ENCODE assay signal across 28 cellular contexts in the genomic region with DNA sequence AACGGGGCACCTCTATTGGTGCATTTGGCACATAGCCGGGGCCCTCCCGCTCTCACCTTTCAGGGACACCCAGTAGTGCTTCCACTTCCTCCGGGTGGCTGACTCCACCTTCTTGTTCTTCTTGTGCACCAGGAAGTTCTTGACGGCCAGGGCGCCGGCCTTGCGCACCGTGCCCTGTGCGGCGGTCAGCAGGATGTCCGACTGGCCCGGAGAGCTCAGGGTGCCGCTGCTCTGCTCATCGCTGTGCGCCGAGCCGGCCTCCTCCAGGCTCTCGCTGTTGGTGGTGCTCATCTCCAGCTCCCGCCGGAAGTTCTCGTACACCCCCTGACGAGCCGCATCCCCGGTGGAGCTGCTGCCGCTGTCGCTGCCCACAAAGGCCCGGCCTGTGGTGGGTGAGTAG.
"Had no signal": no experiment of that assay in that cellular context is flagged by ENCODE, and none has a peak within 500 bp of the region (broad histone marks: within the 10 kb centered on the region; RNA-seq: fewer than 3 reads in every experiment).

No MANE protein-coding gene starts in this region.

- H3K27me3 Mint-ChIP-seq: naive B cell; naive thymus-derived CD8-positive, alpha-beta T cell; natural killer cell treated with Interleukin-12 subunit alpha and Interleukin-12 subunit beta and Interleukin-15 and Interleukin-18, amount 100 ng/mL, for 72 hours; stimulated activated memory B cell treated with anti-CD40 and anti-IgM and Interleukin-4, amounts not matched to agents 10 μg/mL and 1 μg/mL and 100 μg/mL, for 72 hours; stimulated activated naive CD8-positive, alpha-beta T cell treated with anti-CD3 and anti-CD28 coated beads, Interleukin-15, amount 100 ng/mL, for 72 hours; type B pancreatic cell had no signal

- H3K27ac ChIP-seq: neutrophil, pancreas, prostate gland, right atrium auricular region, right lobe of liver, sigmoid colon, suprapubic skin, testis, tibial artery, transverse colon, upper lobe of right lung, uterus had no signal

- H3K9me3 Mint-ChIP-seq: natural killer cell treated with Interleukin-12 subunit alpha and Interleukin-12 subunit beta and Interleukin-15 and Interleukin-18, amount 100 ng/mL, for 72 hours; nephron progenitor cell; neural crest cell; stimulated activated memory B cell treated with anti-CD40 and anti-IgM and Interleukin-4, amounts not matched to agents 10 μg/mL and 1 μg/mL and 100 μg/mL, for 72 hours; stimulated activated naive CD8-positive, alpha-beta T cell treated with anti-CD3 and anti-CD28 coated beads, Interleukin-15, amount 100 ng/mL, for 72 hours; type B pancreatic cell had no signal

- H3K4me3 Mint-ChIP-seq: naive B cell; naive thymus-derived CD8-positive, alpha-beta T cell; natural killer cell treated with Interleukin-12 subunit alpha and Interleukin-12 subunit beta and Interleukin-15 and Interleukin-18, amount 100 ng/mL, for 72 hours; nephron progenitor cell; neural crest cell; stimulated activated memory B cell treated with anti-CD40 and anti-IgM and Interleukin-4, amounts not matched to agents 10 μg/mL and 1 μg/mL and 100 μg/mL, for 72 hours; stimulated activated naive CD8-positive, alpha-beta T cell treated with anti-CD3 and anti-CD28 coated beads, Interleukin-15, amount 100 ng/mL, for 72 hours; type B pancreatic cell had no signal

- FAIRE-seq: pancreas, small intestine had no signal

- H3K4me1 ChIP-seq: pancreas, prostate gland, right atrium auricular region, right lobe of liver, sigmoid colon, suprapubic skin, tibial artery, transverse colon, upper lobe of right lung, uterus had no signal

- H3K4me1 Mint-ChIP-seq: naive B cell; stimulated activated memory B cell treated with anti-CD40 and anti-IgM and Interleukin-4, amounts not matched to agents 10 μg/mL and 1 μg/mL and 100 μg/mL, for 72 hours; stimulated activated naive CD8-positive, alpha-beta T cell treated with anti-CD3 and anti-CD28 coated beads, Interleukin-15, amount 100 ng/mL, for 72 hours had no signal

- H3K36me3 Mint-ChIP-seq: naive B cell; natural killer cell treated with Interleukin-12 subunit alpha and Interleukin-12 subunit beta and Interleukin-15 and Interleukin-18, amount 100 ng/mL, for 72 hours; stimulated activated memory B cell treated with anti-CD40 and anti-IgM and Interleukin-4, amounts not matched to agents 10 μg/mL and 1 μg/mL and 100 μg/mL, for 72 hours had no signal

- H3K4me3 ChIP-seq: pancreas, prostate gland, right atrium auricular region, right lobe of liver, sigmoid colon, suprapubic skin, testis, tibial artery, transverse colon, upper lobe of right lung, uterus had no signal

- H3K36me3 ChIP-seq: neutrophil, pancreas, prostate gland, right atrium auricular region, right lobe of liver, sigmoid colon, tibial artery, transverse colon, upper lobe of right lung, uterus had no signal

- H3K9me3 ChIP-seq: neutrophil, pancreas, prostate gland, right atrium auricular region, right lobe of liver, sigmoid colon, suprapubic skin, testis, tibial artery, transverse colon, upper lobe of right lung, uterus had no signal

- H3K27ac Mint-ChIP-seq: naive B cell; naive thymus-derived CD8-positive, alpha-beta T cell; natural killer cell treated with Interleukin-12 subunit alpha and Interleukin-12 subunit beta and Interleukin-15 and Interleukin-18, amount 100 ng/mL, for 72 hours; nephron progenitor cell; stimulated activated memory B cell treated with anti-CD40 and anti-IgM and Interleukin-4, amounts not matched to agents 10 μg/mL and 1 μg/mL and 100 μg/mL, for 72 hours; stimulated activated naive CD8-positive, alpha-beta T cell treated with anti-CD3 and anti-CD28 coated beads, Interleukin-15, amount 100 ng/mL, for 72 hours; type B pancreatic cell had no signal

- ATAC-seq: naive thymus-derived CD8-positive, alpha-beta T cell; natural killer cell treated with Interleukin-12 subunit alpha and Interleukin-12 subunit beta and Interleukin-15 and Interleukin-18, amount 100 ng/mL, for 72 hours; pancreas; stimulated activated memory B cell treated with anti-CD40 and anti-IgM and Interleukin-4, amounts not matched to agents 10 μg/mL and 1 μg/mL and 100 μg/mL, for 72 hours; stimulated activated naive CD8-positive, alpha-beta T cell treated with anti-CD3 and anti-CD28 coated beads, Interleukin-15, amount 100 ng/mL, for 72 hours; stimulated activated naive CD8-positive, alpha-beta T cell treated with anti-CD3 and anti-CD28 coated beads, Interleukin-15, Interleukin-2, amounts not matched to agents 100 U/mL and 50 U/mL, for 24 hours; upper lobe of right lung had no signal

- DNase-seq: naive B cell; naive thymus-derived CD8-positive, alpha-beta T cell; nephron progenitor cell; pancreas; right lobe of liver; sigmoid colon; small intestine; stimulated activated CD4-positive, alpha-beta T cell treated with anti-CD3 and anti-CD28 coated beads, Interleukin-12 subunit alpha, Interleukin-12 subunit beta, amount 100 ng/mL, for 4 hours; stimulated activated CD4-positive, alpha-beta T cell treated with anti-CD3 and anti-CD28 coated beads, Interleukin-1b, Interleukin-23, amount 100 ng/mL, for 48 hours; stimulated activated CD4-positive, alpha-beta T cell treated with anti-CD3 and anti-CD28 coated beads, Interleukin-4, amount 100 ng/mL, for 1 hour; stimulated activated CD4-positive, alpha-beta T cell treated with anti-CD3 and anti-CD28 coated beads, Interleukin-4, amount 100 ng/mL, for 4 hours; stimulated activated CD8-positive, alpha-beta memory T cell treated with anti-CD3 and anti-CD28 coated beads, Interleukin-4, amount 100 ng/mL, for 48 hours; stimulated activated naive CD4-positive, alpha-beta T cell; stimulated activated naive CD8-positive, alpha-beta T cell treated with anti-CD3 and anti-CD28 coated beads, Interleukin-15, amount 100 ng/mL, for 72 hours; stimulated activated naive CD8-positive, alpha-beta T cell treated with anti-CD3 and anti-CD28 coated beads, Interleukin-15, Interleukin-2, amounts not matched to agents 100 U/mL and 50 U/mL, for 24 hours; testis; tibial artery; transverse colon; upper lobe of right lung; uterus had no signal

- H3K27me3 ChIP-seq: neutrophil, pancreas, right atrium auricular region, right lobe of liver, sigmoid colon, suprapubic skin, testis, tibial artery, transverse colon, upper lobe of right lung, uterus had no signal
